9 cellular contexts compared by ENCODE assay signal in genomic region chr3:64575211-64575844, GRCh38.
DNase-seq lines count a peak whose midpoint lies in the region; ATAC-seq and TF ChIP-seq lines count a peak whose summit lies in the region.
"Had no signal": no experiment of that assay in that cellular context is flagged by ENCODE, and none has a peak within 500 bp of the region (broad histone marks: within the 10 kb centered on the region; RNA-seq: fewer than 3 reads in every experiment).

No MANE protein-coding gene starts in this region.

- H3K9me3 ChIP-seq in body of pancreas, result no peaks in the 10 kb centered on the region
- H3K9me3 ChIP-seq in neural cell (ENCODE audit: low read length), result no peaks in the 10 kb centered on the region
- H3K9me3 ChIP-seq in CD8-positive, alpha-beta T cell (ENCODE audit: low read length), result no peaks in the 10 kb centered on the region

- peak; percentile 81 for ATAC-seq in GM19455 (IDR thresholded peaks at IDR 0.05; ENCODE audit: unreplicated experiment)
- peak; percentile 72 for ATAC-seq in HG03457 (IDR thresholded peaks at IDR 0.05; ENCODE audit: unreplicated experiment)
- ATAC-seq in body of pancreas, result no peak
- ATAC-seq in CD8-positive, alpha-beta T cell, result no peak

- H4K20me1 ChIP-seq in neural cell (ENCODE audit: insufficient read depth), result no peaks in the 10 kb centered on the region

- TF ChIP-seq EP300 in neural cell (conservative IDR thresholded peaks at IDR 0.05; ENCODE audit: poor library complexity, severe bottlenecking), result no peak

- H3K36me3 ChIP-seq in body of pancreas (replicated peaks in 1 of 2; ENCODE audit: insufficient read depth in 1 of 2, low read depth in 2 of 2) (no peaks in the 10 kb centered on the region), neural cell (ENCODE audit: insufficient read depth, low read length) (no peaks in the 10 kb centered on the region)
- H3K36me3 ChIP-seq in CD8-positive, alpha-beta T cell (ENCODE audit: insufficient read depth, low read length), result no peaks in the 10 kb centered on the region

- no peaks in the 10 kb centered on the region for H3F3A ChIP-seq in neural cell (ENCODE audit: insufficient read depth, low read length, poor library complexity, severe bottlenecking)

- H3K4me2 ChIP-seq in neural cell (ENCODE audit: low read length), result no peak overlapping the region

- DNase-seq in DMS114 treated with DMSO at 0.1 percent for 48 hours (lab: John Stamatoyannopoulos, UW; ENCODE audit: unreplicated experiment) (peak; percentile 6), body of pancreas (no peak), NCI-H524 treated with DMSO at 0.1 percent for 48 hours (lab: John Stamatoyannopoulos, UW) (no peak)
- no peak for DNase-seq in CD8-positive, alpha-beta T cell
- no peak for DNase-seq in stimulated activated CD4-positive, alpha-beta T cell treated with anti-CD3 and anti-CD28 coated beads, Interleukin-2, amount 100 ng/mL, for 24 hours

- no peaks in the 10 kb centered on the region for H3K9me3 Mint-ChIP-seq in CD8-positive, alpha-beta T cell

- no peak for TF ChIP-seq RAD21 in neural cell (conservative IDR thresholded peaks at IDR 0.05)

- H3K27ac ChIP-seq in body of pancreas, result no peak overlapping the region
- H3K27ac ChIP-seq in neural cell (ENCODE audit: low read length), result no peak overlapping the region
- H3K27ac ChIP-seq in CD8-positive, alpha-beta T cell (ENCODE audit: low read depth, low read length), result no peak overlapping the region
- H3K27ac ChIP-seq: SK-N-MC had no signal

- CTCF ChIA-PET in CD8-positive, alpha-beta T cell (lab: Charles Lee), result no interaction called here

- H3K4me3 ChIP-seq in body of pancreas (no peak overlapping the region), neural cell (ENCODE audit: low read length) (no peak overlapping the region)
- no peak overlapping the region for H3K4me3 ChIP-seq in CD8-positive, alpha-beta T cell (ENCODE audit: low read depth, low read length)
- H3K4me3 ChIP-seq: SK-N-MC had no signal

- peak; percentile 41 to 58 (median 48) for TF ChIP-seq CTCF in body of pancreas (IDR thresholded peaks at IDR 0.05)
- peak; percentile 49 for TF ChIP-seq CTCF in neural cell (IDR thresholded peaks at IDR 0.05; ENCODE audit: poor library complexity, severe bottlenecking)
- TF ChIP-seq CTCF in CD8-positive, alpha-beta T cell (IDR thresholded peaks at IDR 0.05), result no peak

- POLR2A ChIA-PET in CD8-positive, alpha-beta T cell (lab: Charles Lee), result no interaction called here

- no peak overlapping the region for H3K4me3 Mint-ChIP-seq in CD8-positive, alpha-beta T cell

- H3K27ac Mint-ChIP-seq in CD8-positive, alpha-beta T cell, result no peak overlapping the region

- no peak for TF ChIP-seq POLR2A in body of pancreas (IDR thresholded peaks at IDR 0.05)

- no peak overlapping the region for H2AFZ ChIP-seq in neural cell (ENCODE audit: low read depth, low read length)

- H3K4me1 ChIP-seq in body of pancreas, result peaks cover 2% of the 10 kb centered on the region
- H3K4me1 ChIP-seq in CD8-positive, alpha-beta T cell (ENCODE audit: insufficient read depth, low read length), result no peaks in the 10 kb centered on the region

- intact Hi-C loops in body of pancreas (cut with DNase I), result no loop called here
- intact Hi-C loops in CD8-positive, alpha-beta T cell (cut with DNase I, micrococcal nuclease), result no loop called here

- no peaks in the 10 kb centered on the region for H3K27me3 Mint-ChIP-seq in CD8-positive, alpha-beta T cell (ENCODE audit: low read depth)

- no peaks in the 10 kb centered on the region for H3K79me2 ChIP-seq in neural cell (replicated peaks; ENCODE audit: insufficient read depth, low read length)

- 79 to 80% methylated on average over 2 of the region's 2 CpGs for WGBS in body of pancreas, 2 donors

- H3K4me1 Mint-ChIP-seq in CD8-positive, alpha-beta T cell (ENCODE audit: low read depth), result no peaks in the 10 kb centered on the region

- H3K27me3 ChIP-seq in body of pancreas, result no peaks in the 10 kb centered on the region
- H3K27me3 ChIP-seq in neural cell (ENCODE audit: insufficient read depth, low read depth, low read length), result no peaks in the 10 kb centered on the region
- H3K27me3 ChIP-seq in CD8-positive, alpha-beta T cell (ENCODE audit: insufficient read depth, low read length), result no peaks in the 10 kb centered on the region

- H3K36me3 Mint-ChIP-seq in CD8-positive, alpha-beta T cell, result no peaks in the 10 kb centered on the region

- no peaks in the 10 kb centered on the region for H3K9me2 ChIP-seq in neural cell (ENCODE audit: insufficient read depth, low read length)

- no peak overlapping the region for H3K9ac ChIP-seq in neural cell (ENCODE audit: low read length)

TF ChIP-seq in neural cell, 6 proteins besides CTCF, POLR2A, EP300 and RAD21:
- TF ChIP-seq MXI1 (conservative IDR thresholded peaks at IDR 0.05; ENCODE audit: poor library complexity, severe bottlenecking), result no peak

Comparison
In these comparisons a context has a peak if more than half of its experiments do, and no peak if none do; other contexts are left out.
1. ATAC-seq: peak in GM19455 (single experiment) and HG03457 (single experiment); none in body of pancreas (single experiment) and CD8-positive, alpha-beta T cell (single experiment).